In genomic region chr10:22588462-22588861, GRCh38 we compare ENCODE assay signal across 16 cellular contexts.
DNase-seq lines count a peak whose midpoint lies in the region; ATAC-seq lines count a peak whose summit lies in the region.
"Had no signal": no experiment of that assay in that cellular context is flagged by ENCODE, and none has a peak within 500 bp of the region (broad histone marks: within the 10 kb centered on the region; RNA-seq: fewer than 3 reads in every experiment).

No MANE protein-coding gene starts in this region.

- DNase-seq in activated naive CD8-positive, alpha-beta T cell treated with anti-CD3 and anti-CD28 coated beads, Interleukin-2, amount 50 U/mL, for 24 hours: no peak
- DNase-seq in CD8-positive, alpha-beta memory T cell: no peak
- DNase-seq in central memory CD8-positive, alpha-beta T cell (ENCODE audit: low spot score in 2 of 2): no peak
- DNase-seq in substantia nigra (lab: John Stamatoyannopoulos, UW) (no peak), GOT3 (lab: John Stamatoyannopoulos, UW) (no peak), NCI-H1092 treated with DMSO at 0.1 percent for 48 hours (lab: John Stamatoyannopoulos, UW) (no peak)
- DNase-seq: COR-L47, DMS53, GF-D8, GM23248, H9 had no signal

- peaks cover 11% of the 10 kb centered on the region for H3K4me1 ChIP-seq in CD8-positive, alpha-beta memory T cell (ENCODE audit: insufficient read depth, low read length)
- H3K4me1 ChIP-seq: A549 had no signal

- peak overlapping the region; percentile 13 for H3K27ac Mint-ChIP-seq in activated naive CD8-positive, alpha-beta T cell
- H3K27ac Mint-ChIP-seq in activated naive CD8-positive, alpha-beta T cell treated with anti-CD3 and anti-CD28 coated beads, Interleukin-2, amount 50 U/mL, for 24 hours: no peak overlapping the region
- H3K27ac Mint-ChIP-seq in CD8-positive, alpha-beta memory T cell: peak overlapping the region in 7 of 8 donors; percentile 25 to 81 (median 67)
- H3K27ac Mint-ChIP-seq in central memory CD8-positive, alpha-beta T cell (ENCODE audit: low read depth): peak overlapping the region; percentile 54
- H3K27ac Mint-ChIP-seq: H9 had no signal

- H3K9me3 ChIP-seq in CD8-positive, alpha-beta memory T cell (ENCODE audit: low read length): no peaks in the 10 kb centered on the region
- H3K9me3 ChIP-seq: A549 had no signal

- peaks cover 40% of the 10 kb centered on the region for H3K36me3 ChIP-seq in CD8-positive, alpha-beta memory T cell (ENCODE audit: insufficient read depth, low read length)

- no peak overlapping the region for H3K4me3 Mint-ChIP-seq in activated naive CD8-positive, alpha-beta T cell
- H3K4me3 Mint-ChIP-seq in activated naive CD8-positive, alpha-beta T cell treated with anti-CD3 and anti-CD28 coated beads, Interleukin-2, amount 50 U/mL, for 24 hours: no peak overlapping the region
- H3K4me3 Mint-ChIP-seq in CD8-positive, alpha-beta memory T cell: peak overlapping the region in 1 of 7 donors; percentile 37
- no peak overlapping the region for H3K4me3 Mint-ChIP-seq in central memory CD8-positive, alpha-beta T cell
- H3K4me3 Mint-ChIP-seq: CD14-positive monocyte, H9 had no signal

- H3K4me3 ChIP-seq in CD8-positive, alpha-beta memory T cell (ENCODE audit: low read length): no peak overlapping the region
- H3K4me3 ChIP-seq: A549, GM23248 had no signal

- no peaks in the 10 kb centered on the region for H3K27me3 Mint-ChIP-seq in activated naive CD8-positive, alpha-beta T cell
- no peaks in the 10 kb centered on the region for H3K27me3 Mint-ChIP-seq in activated naive CD8-positive, alpha-beta T cell treated with anti-CD3 and anti-CD28 coated beads, Interleukin-2, amount 50 U/mL, for 24 hours
- peaks cover 0 to 3% of the 10 kb centered on the region in 2 donors for H3K27me3 Mint-ChIP-seq in CD8-positive, alpha-beta memory T cell
- no peaks in the 10 kb centered on the region for H3K27me3 Mint-ChIP-seq in central memory CD8-positive, alpha-beta T cell

- H3K36me3 Mint-ChIP-seq in activated naive CD8-positive, alpha-beta T cell: peaks cover 16% of the 10 kb centered on the region
- H3K36me3 Mint-ChIP-seq in activated naive CD8-positive, alpha-beta T cell treated with anti-CD3 and anti-CD28 coated beads, Interleukin-2, amount 50 U/mL, for 24 hours (ENCODE audit: low read depth): peaks cover 46% of the 10 kb centered on the region
- peaks cover 10 to 91% (median 29%) of the 10 kb centered on the region in 3 donors for H3K36me3 Mint-ChIP-seq in CD8-positive, alpha-beta memory T cell
- peaks cover 69% of the 10 kb centered on the region for H3K36me3 Mint-ChIP-seq in central memory CD8-positive, alpha-beta T cell (ENCODE audit: insufficient read depth)

- no peak overlapping the region for H3K27ac ChIP-seq in CD8-positive, alpha-beta memory T cell (ENCODE audit: low read depth, low read length)
- H3K27ac ChIP-seq in substantia nigra (ENCODE audit: low read depth, low read length, poor library complexity, severe bottlenecking): peak overlapping the region; percentile 11
- H3K27ac ChIP-seq: A549, GM23248 had no signal

- CTCF ChIA-PET in CD8-positive, alpha-beta memory T cell (lab: Charles Lee): interaction anchor here (1.2 to 1.7 kb wide), 2 partner anchors 13 to 15 kb away, joined by 3 read pairs; no protein-coding TSS in a partner anchor

- ATAC-seq in activated naive CD8-positive, alpha-beta T cell treated with anti-CD3 and anti-CD28 coated beads, Interleukin-2, amount 50 U/mL, for 24 hours: no peak
- ATAC-seq in central memory CD8-positive, alpha-beta T cell (replicated peaks; ENCODE audit: extremely low read depth, poor library complexity, severe bottlenecking): no peak
- ATAC-seq in HG03159 (IDR thresholded peaks at IDR 0.05; ENCODE audit: unreplicated experiment): no peak
- ATAC-seq: A549, HepG2 had no signal

- no peaks in the 10 kb centered on the region for H3K27me3 ChIP-seq in CD8-positive, alpha-beta memory T cell (ENCODE audit: insufficient read depth, low read length, poor library complexity, severe bottlenecking)

- H3K4me1 Mint-ChIP-seq in activated naive CD8-positive, alpha-beta T cell (ENCODE audit: low read depth): peaks cover 52% of the 10 kb centered on the region
- H3K4me1 Mint-ChIP-seq in activated naive CD8-positive, alpha-beta T cell treated with anti-CD3 and anti-CD28 coated beads, Interleukin-2, amount 50 U/mL, for 24 hours: peaks cover 25% of the 10 kb centered on the region
- peaks cover 71 to 93% (median 91%) of the 10 kb centered on the region in 3 donors for H3K4me1 Mint-ChIP-seq in CD8-positive, alpha-beta memory T cell
- peaks cover 68% of the 10 kb centered on the region for H3K4me1 Mint-ChIP-seq in central memory CD8-positive, alpha-beta T cell
- H3K4me1 Mint-ChIP-seq: CD14-positive monocyte had no signal

- POLR2A ChIA-PET in CD8-positive, alpha-beta memory T cell (lab: Charles Lee): interaction anchor here (1.1 kb wide), 1 partner anchor 31 kb away, joined by 3 read pairs; no protein-coding TSS in a partner anchor

- no peaks in the 10 kb centered on the region for H3K9me3 Mint-ChIP-seq in activated naive CD8-positive, alpha-beta T cell (ENCODE audit: low read depth)
- H3K9me3 Mint-ChIP-seq in activated naive CD8-positive, alpha-beta T cell treated with anti-CD3 and anti-CD28 coated beads, Interleukin-2, amount 50 U/mL, for 24 hours: no peaks in the 10 kb centered on the region
- no peaks in the 10 kb centered on the region for H3K9me3 Mint-ChIP-seq in CD8-positive, alpha-beta memory T cell
- H3K9me3 Mint-ChIP-seq in central memory CD8-positive, alpha-beta T cell: no peaks in the 10 kb centered on the region
- H3K9me3 Mint-ChIP-seq: H9 had no signal
